17 cellular contexts compared by ENCODE assay signal in the genomic region with DNA sequence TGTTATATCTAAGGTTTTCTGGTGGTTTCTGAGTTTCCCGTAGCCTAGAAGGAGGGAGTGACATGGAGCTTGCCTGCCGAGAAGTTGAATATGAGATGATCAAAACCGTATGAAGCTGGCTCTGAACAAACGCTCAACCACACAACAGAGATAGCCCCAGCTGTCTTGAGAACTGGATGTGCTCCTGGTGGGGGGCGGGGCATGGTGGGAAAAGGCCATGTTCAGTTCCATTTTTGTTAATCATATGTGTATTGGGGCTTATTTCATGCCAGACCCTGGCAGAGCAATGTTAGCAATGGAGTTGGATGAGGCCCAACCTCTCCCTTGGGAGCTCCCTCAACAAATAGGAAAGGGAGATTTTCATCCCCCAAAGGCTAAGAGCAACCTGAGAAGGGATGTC. TPM values are rescaled to one million over a fixed set of nuclear protein-coding genes. Genes with fewer than 3 reads are reported as not detected.
"Had no signal": no experiment of that assay in that cellular context is flagged by ENCODE, and none has a peak within 500 bp of the region (broad histone marks: within the 10 kb centered on the region; RNA-seq: fewer than 3 reads in every experiment).

No MANE protein-coding gene starts in this region.

- H3K4me1 Mint-ChIP-seq: activated naive CD8-positive, alpha-beta T cell treated with anti-CD3 and anti-CD28 coated beads, Interleukin-2, amount 10 ng/mL, durations not matched to agents 7 days and 5 days had no signal

- H3K4me1 ChIP-seq: ascending aorta, parathyroid adenoma had no signal

- H3K4me3 ChIP-seq: ascending aorta, esophagus muscularis mucosa, gastroesophageal sphincter had no signal

- H3K36me3 Mint-ChIP-seq: activated CD4-positive, alpha-beta memory T cell treated with anti-CD3 and anti-CD28 coated beads for 36 hours had no signal

- H3K9me3 Mint-ChIP-seq: activated CD4-positive, alpha-beta memory T cell treated with anti-CD3 and anti-CD28 coated beads for 36 hours; activated naive CD8-positive, alpha-beta T cell treated with anti-CD3 and anti-CD28 coated beads, Interleukin-2, amount 10 ng/mL, durations not matched to agents 7 days and 5 days had no signal

- H3K9me3 ChIP-seq: ascending aorta, esophagus muscularis mucosa, gastroesophageal sphincter had no signal

- H3K27ac Mint-ChIP-seq: activated CD4-positive, alpha-beta memory T cell treated with anti-CD3 and anti-CD28 coated beads for 36 hours; activated naive CD8-positive, alpha-beta T cell treated with anti-CD3 and anti-CD28 coated beads, Interleukin-2, amount 10 ng/mL, durations not matched to agents 7 days and 5 days had no signal

- H3K27ac ChIP-seq: esophagus muscularis mucosa, gastroesophageal sphincter, parathyroid adenoma had no signal

- H3K27me3 Mint-ChIP-seq: activated CD4-positive, alpha-beta memory T cell treated with anti-CD3 and anti-CD28 coated beads for 36 hours; activated naive CD8-positive, alpha-beta T cell treated with anti-CD3 and anti-CD28 coated beads, Interleukin-2, amount 10 ng/mL, durations not matched to agents 7 days and 5 days had no signal

- ATAC-seq: gastroesophageal sphincter; stimulated activated naive CD8-positive, alpha-beta T cell treated with anti-CD3 and anti-CD28 coated beads, Interleukin-15, Interleukin-2, amounts not matched to agents 100 U/mL and 50 U/mL, for 24 hours had no signal

- H3K4me3 Mint-ChIP-seq: activated CD4-positive, alpha-beta memory T cell treated with anti-CD3 and anti-CD28 coated beads for 36 hours; activated naive CD8-positive, alpha-beta T cell treated with anti-CD3 and anti-CD28 coated beads, Interleukin-2, amount 10 ng/mL, durations not matched to agents 7 days and 5 days had no signal

- DNase-seq: activated CD4-positive, alpha-beta memory T cell treated with anti-CD3 and anti-CD28 coated beads for 36 hours; activated CD4-positive, CD25-positive, alpha-beta regulatory T cell treated with anti-CD3 and anti-CD28 coated beads, Interleukin-2, amount 50 U/mL, for 72 hours; activated gamma-delta T cell treated with Interleukin-2 at 50 U/mL for 16 hours; activated naive CD8-positive, alpha-beta T cell treated with anti-CD3 and anti-CD28 coated beads, Interleukin-2, amount 10 ng/mL, durations not matched to agents 7 days and 5 days; activated T-cell treated with anti-CD3 and anti-CD28 coated beads, Interleukin-2, amount 50 U/mL, for 48 hours; kidney; stimulated activated CD4-positive, alpha-beta T cell treated with anti-CD3 and anti-CD28 coated beads, Interleukin-4, amount 100 ng/mL, for 1 hour; stimulated activated CD8-positive, alpha-beta memory T cell treated with anti-CD3 and anti-CD28 coated beads, Interleukin-4, amount 100 ng/mL, for 48 hours; stimulated activated naive CD8-positive, alpha-beta T cell treated with anti-CD3 and anti-CD28 coated beads, Interleukin-15, Interleukin-2, amounts not matched to agents 100 U/mL and 50 U/mL, for 24 hours; SW 1271 had no signal

- H3K27me3 ChIP-seq: ascending aorta, esophagus muscularis mucosa, gastroesophageal sphincter had no signal

RNA-seq across cellular contexts. Expression of gene CCL19, which starts 4.8 kb away (rescaled TPM):
- total RNA-seq: activated CD4-positive, alpha-beta memory T cell treated with anti-CD3 and anti-CD28 coated beads for 36 hours; activated naive CD8-positive, alpha-beta T cell treated with anti-CD3 and anti-CD28 coated beads, Interleukin-2, amount 10 ng/mL, durations not matched to agents 7 days and 5 days; bronchial epithelial cell; temporal lobe had no signal

RNA-seq across cellular contexts. Expression of gene CCL21, which starts 23.7 kb away (rescaled TPM):
- total RNA-seq: activated CD4-positive, alpha-beta memory T cell treated with anti-CD3 and anti-CD28 coated beads for 36 hours; activated naive CD8-positive, alpha-beta T cell treated with anti-CD3 and anti-CD28 coated beads, Interleukin-2, amount 10 ng/mL, durations not matched to agents 7 days and 5 days; bronchial epithelial cell; temporal lobe had no signal

RNA-seq across cellular contexts. Expression of gene CCL27, which starts 23.8 kb away (rescaled TPM):
- total RNA-seq: esophagus muscularis mucosa, gastroesophageal sphincter, kidney, urinary bladder had no signal
